9 cellular contexts compared by ENCODE assay signal in genomic region chr17:28946239-28946638, GRCh38. TPM values are rescaled to one million over a fixed set of nuclear protein-coding genes. Genes with fewer than 3 reads are reported as not detected.
DNase-seq lines count a peak whose midpoint lies in the region; ATAC-seq and TF ChIP-seq lines count a peak whose summit lies in the region.
"Had no signal": no experiment of that assay in that cellular context is flagged by ENCODE, and none has a peak within 500 bp of the region (broad histone marks: within the 10 kb centered on the region; RNA-seq: fewer than 3 reads in every experiment).

No MANE protein-coding gene starts in this region.

- H3K9me3 Mint-ChIP-seq in CD8-positive, alpha-beta T cell: no peaks in the 10 kb centered on the region

- no peak overlapping the region for H3K27ac ChIP-seq in CD8-positive, alpha-beta T cell (ENCODE audit: low read depth, low read length)
- peak overlapping the region; percentile 38; the same call in 1 of the 2 replicates for H3K27ac ChIP-seq in PC-9
- peak overlapping the region in 1 of 2 donors; percentile 44 for H3K27ac ChIP-seq in coronary artery

- no peak overlapping the region for H2AFZ ChIP-seq in PC-9

- ATAC-seq in CD8-positive, alpha-beta T cell: no peak
- ATAC-seq in HG03045 (IDR thresholded peaks at IDR 0.05; ENCODE audit: unreplicated experiment) (no peak), GM18873 (IDR thresholded peaks at IDR 0.05; ENCODE audit: low FRiP score, unreplicated experiment) (no peak)

- peaks cover 65% of the 10 kb centered on the region for H3K4me1 Mint-ChIP-seq in CD8-positive, alpha-beta T cell (ENCODE audit: low read depth)

- no peaks in the 10 kb centered on the region for H3K9me2 ChIP-seq in PC-9 (ENCODE audit: insufficient read depth)

- intact Hi-C loops in CD8-positive, alpha-beta T cell (cut with DNase I, micrococcal nuclease): no loop called here
- intact Hi-C loops in PC-9 (cut with micrococcal nuclease; ENCODE audit: unreplicated experiment): no loop called here

- no TSS peak for BruUV-seq in PC-9 (replicated peaks; lab: Mats Ljungman, UMichigan)

- CTCF ChIA-PET in CD8-positive, alpha-beta T cell (lab: Charles Lee): interaction anchor here (1.0 to 3.0 kb wide), 5 partner anchors 20 to 218 kb away, joined by 3 to 10 read pairs (median 5); partner anchors contain the start of gene DHRS13
- CTCF ChIA-PET in PC-9 (lab: Charles Lee): no interaction called here

- peak overlapping the region; percentile 15 for H3K4me3 Mint-ChIP-seq in CD8-positive, alpha-beta T cell

- POLR2A ChIA-PET in CD8-positive, alpha-beta T cell (lab: Charles Lee): interaction anchor here (0.8 to 2.4 kb wide), 3 partner anchors 16 to 219 kb away, joined by 3 to 8 read pairs (median 5); no protein-coding TSS in a partner anchor
- POLR2A ChIA-PET in PC-9 (lab: Charles Lee; ENCODE audit: unreplicated experiment): no interaction called here

- peaks cover 54% of the 10 kb centered on the region for H3K4me1 ChIP-seq in CD8-positive, alpha-beta T cell (ENCODE audit: insufficient read depth, low read length)
- H3K4me1 ChIP-seq in PC-9 (replicated peaks; ENCODE audit: insufficient read depth): peaks cover 22% of the 10 kb centered on the region

- no peaks in the 10 kb centered on the region for H3K27me3 ChIP-seq in CD8-positive, alpha-beta T cell (ENCODE audit: insufficient read depth, low read length)
- no peaks in the 10 kb centered on the region for H3K27me3 ChIP-seq in PC-9 (ENCODE audit: insufficient read depth, low read depth)
- H3K27me3 ChIP-seq: spleen had no signal

- peaks cover 33% of the 10 kb centered on the region for H3F3A ChIP-seq in PC-9 (ENCODE audit: insufficient read depth, low read depth)

- peaks cover 65% of the 10 kb centered on the region for H3K36me3 Mint-ChIP-seq in CD8-positive, alpha-beta T cell

- H3K4me2 ChIP-seq in PC-9: 0 out of 2 replicates have a peak overlapping the region, but pooled peaks have one; percentile 2

- no peak overlapping the region for H3K4me3 ChIP-seq in CD8-positive, alpha-beta T cell (ENCODE audit: low read depth, low read length)
- no peak overlapping the region for H3K4me3 ChIP-seq in PC-9
- H3K4me3 ChIP-seq in coronary artery: peak overlapping the region; percentile 5
- H3K4me3 ChIP-seq: spleen had no signal

- no peaks in the 10 kb centered on the region for H3K36me3 ChIP-seq in CD8-positive, alpha-beta T cell (ENCODE audit: insufficient read depth, low read length)
- H3K36me3 ChIP-seq in PC-9 (ENCODE audit: low read depth): peaks cover 47% of the 10 kb centered on the region

- no peaks in the 10 kb centered on the region for H3K9me3 ChIP-seq in CD8-positive, alpha-beta T cell (ENCODE audit: low read length)
- H3K9me3 ChIP-seq in PC-9 (ENCODE audit: insufficient read depth, low read depth): no peaks in the 10 kb centered on the region
- H3K9me3 ChIP-seq: spleen had no signal

- peaks cover 98% of the 10 kb centered on the region for H3K79me2 ChIP-seq in PC-9 (ENCODE audit: low read depth)

- no peak for DNase-seq in CD8-positive, alpha-beta T cell
- DNase-seq in PC-9 (no peak), coronary artery (ENCODE audit: low spot score) (no peak), non-pigmented ciliary epithelial cell (ENCODE audit: low read depth) (peak; percentile 49), NCI-H1417 (lab: John Stamatoyannopoulos, UW) (no peak), middle frontal gyrus (ENCODE audit: extremely low spot score, low spot score) (no peak)
- DNase-seq: spleen had no signal

- no peak for TF ChIP-seq CTCF in CD8-positive, alpha-beta T cell (IDR thresholded peaks at IDR 0.05)
- TF ChIP-seq CTCF in PC-9 (conservative IDR thresholded peaks at IDR 0.05) (no peak), coronary artery (IDR thresholded peaks at IDR 0.05) (no peak)

- no peaks in the 10 kb centered on the region for H3K27me3 Mint-ChIP-seq in CD8-positive, alpha-beta T cell (ENCODE audit: low read depth)

- peak overlapping the region; percentile 73 for H3K27ac Mint-ChIP-seq in CD8-positive, alpha-beta T cell

- peaks cover 69% of the 10 kb centered on the region for H4K20me1 ChIP-seq in PC-9 (ENCODE audit: insufficient read depth)

RNA-seq across cellular contexts. Expression of gene PHF12, which starts 5.1 kb away (rescaled TPM):
- total RNA-seq in CD8-positive, alpha-beta T cell: 100 to 1,000 TPM; 294 to 297 TPM
- 36.0 and 48.4 TPM in 2 replicates for total RNA-seq in PC-9 (2021)

RNA-seq across cellular contexts. Expression of gene DHRS13, which starts 43.4 kb away (rescaled TPM):
- total RNA-seq in CD8-positive, alpha-beta T cell: 10 to 100 TPM; 27.3 to 30.9 TPM
- 15.8 and 17.5 TPM in 2 replicates for total RNA-seq in PC-9 (2021)

RNA-seq across cellular contexts. Expression of gene FLOT2, which starts 48.7 kb away (rescaled TPM):
- 10 to 100 TPM; 69.7 to 71.6 TPM for total RNA-seq in CD8-positive, alpha-beta T cell
- total RNA-seq in PC-9 (2021): 118 and 128 TPM in 2 replicates

RNA-seq across cellular contexts. Expression of gene SEZ6, which starts 59.6 kb away (rescaled TPM):
- total RNA-seq in CD8-positive, alpha-beta T cell: under 1 TPM in 1 of 2 experiments, not detected in 1; 0.56 TPM
- total RNA-seq in PC-9 (2021): not detected in 2 replicates
